ENCODE assay signal across 20 cellular contexts in genomic region chr3:184500344-184500923, GRCh38.
DNase-seq lines count a peak whose midpoint lies in the region; ATAC-seq and TF ChIP-seq lines count a peak whose summit lies in the region.
"Had no signal": no experiment of that assay in that cellular context is flagged by ENCODE, and none has a peak within 500 bp of the region (broad histone marks: within the 10 kb centered on the region; RNA-seq: fewer than 3 reads in every experiment).

No MANE protein-coding gene starts in this region.

- H3K27me3 ChIP-seq in GM23338 (ENCODE audit: insufficient read depth) (no peaks in the 10 kb centered on the region), MM.1S (replicated peaks; ENCODE audit: insufficient read depth, low read length) (peaks cover 7% of the 10 kb centered on the region; the same call in 1 of the 2 replicates), osteoblast (ENCODE audit: insufficient read depth, low read length) (peaks cover 15% of the 10 kb centered on the region)

- H3K9ac ChIP-seq in MM.1S (ENCODE audit: low read length): no peak overlapping the region

- ATAC-seq in GM23338 (peak; percentile 97), GM21723 (IDR thresholded peaks at IDR 0.05; ENCODE audit: unreplicated experiment) (no peak), GM21381 (IDR thresholded peaks at IDR 0.05; ENCODE audit: unreplicated experiment) (no peak)
- ATAC-seq: PC-3, Right ventricle myocardium inferior, SK-N-SH treated with all-trans-retinoic acid at 6 μM for 48 hours had no signal

- TF ChIP-seq CTCF in GM23338 (conservative IDR thresholded peaks at IDR 0.05; ENCODE audit: low read depth in 2 of 2) (no peak), MM.1S (IDR thresholded peaks at IDR 0.05; ENCODE audit: low read length) (no peak), endothelial cell (IDR thresholded peaks at IDR 0.05; ENCODE audit: unreplicated experiment) (no peak), osteoblast (IDR thresholded peaks at IDR 0.05; ENCODE audit: extremely low read depth, low read depth, low read length) (no peak)

- no peaks in the 10 kb centered on the region for H3K79me2 ChIP-seq in GM23338 (replicated peaks; ENCODE audit: insufficient read depth)
- no peaks in the 10 kb centered on the region for H3K79me2 ChIP-seq in MM.1S (ENCODE audit: low read length)
- H3K79me2 ChIP-seq in osteoblast (ENCODE audit: insufficient read depth, low read length): no peaks in the 10 kb centered on the region

- H4K20me1 ChIP-seq in GM23338 (replicated peaks; ENCODE audit: insufficient read depth) (no peaks in the 10 kb centered on the region), MM.1S (ENCODE audit: insufficient read depth, low read length) (no peaks in the 10 kb centered on the region), osteoblast (ENCODE audit: insufficient read depth, low read length) (no peaks in the 10 kb centered on the region)

- H3K36me3 Mint-ChIP-seq in GM23338 (ENCODE audit: low read depth) (peaks cover 7% of the 10 kb centered on the region), endothelial cell (ENCODE audit: low read depth, unreplicated experiment) (peaks cover 13% of the 10 kb centered on the region)
- H3K36me3 Mint-ChIP-seq: IgD-negative memory B cell had no signal

- H3K4me1 Mint-ChIP-seq in GM23338 (peaks cover 11% of the 10 kb centered on the region), endothelial cell (ENCODE audit: unreplicated experiment) (peaks cover 8% of the 10 kb centered on the region)

- no peaks in the 10 kb centered on the region for H3K36me3 ChIP-seq in GM23338 (ENCODE audit: insufficient read depth)
- H3K36me3 ChIP-seq in MM.1S (replicated peaks; ENCODE audit: insufficient read depth, low read length): no peaks in the 10 kb centered on the region
- H3K36me3 ChIP-seq in osteoblast (ENCODE audit: insufficient read depth, low read length): no peaks in the 10 kb centered on the region
- H3K36me3 ChIP-seq: HAP-1 had no signal

- H3K4me1 ChIP-seq in GM23338 (ENCODE audit: insufficient read depth): 0 out of 2 replicates have a peak, but pooled peaks cover 4% of the 10 kb centered on the region
- H3K4me1 ChIP-seq in MM.1S (ENCODE audit: low read length): no peaks in the 10 kb centered on the region
- H3K4me1 ChIP-seq in osteoblast (ENCODE audit: insufficient read depth, low read length): no peaks in the 10 kb centered on the region
- H3K4me1 ChIP-seq: HAP-1 had no signal

- no peak overlapping the region for H3K4me2 ChIP-seq in GM23338
- H3K4me2 ChIP-seq in MM.1S (ENCODE audit: low read depth, low read length): no peak overlapping the region
- no peak overlapping the region for H3K4me2 ChIP-seq in osteoblast (ENCODE audit: insufficient read depth, low read length)

- DNase-seq in GM23338 (ENCODE audit: low spot score): peak; percentile 60
- DNase-seq in MM.1S: peak; percentile 19
- DNase-seq in endothelial cell (ENCODE audit: low spot score): no peak
- DNase-seq in osteoblast (ENCODE audit: insufficient read length, low spot score, missing footprints): peak; percentile 61
- no peak for DNase-seq in effector CD8-positive, alpha-beta T cell (lab: John Stamatoyannopoulos, UW)
- DNase-seq: Caco-2, DND-41, GF-D8, NCI-H1048, NCI-H1694, NCI-H446 treated with DMSO at 0.1 percent for 48 hours, NCI-H748 treated with DMSO at 0.1 percent for 48 hours, PC-3 had no signal

- H3K9me3 ChIP-seq in MM.1S (replicated peaks; ENCODE audit: insufficient read depth, low read length): no peaks in the 10 kb centered on the region
- no peaks in the 10 kb centered on the region for H3K9me3 ChIP-seq in osteoblast (ENCODE audit: low read depth, low read length)

- H3K27ac Mint-ChIP-seq in GM23338 (peak overlapping the region; percentile 55; the same call in 1 of the 2 replicates), endothelial cell (ENCODE audit: unreplicated experiment) (no peak overlapping the region)
- H3K27ac Mint-ChIP-seq: IgD-negative memory B cell; T-helper 1 cell treated with Interleukin-12 subunit alpha and Interleukin-12 subunit beta and Interleukin-4 antibody, amounts not matched to agents 30 μg/mL and 1 μg/mL, for 36 hours had no signal

- H2AFZ ChIP-seq in GM23338 (0 out of 2 replicates have a peak overlapping the region, but pooled peaks have one; percentile 2), MM.1S (ENCODE audit: low read length) (no peak overlapping the region), osteoblast (ENCODE audit: low read length) (no peak overlapping the region)

- H3K27me3 Mint-ChIP-seq in GM23338 (ENCODE audit: insufficient read depth, low read depth, poor library complexity): no peaks in the 10 kb centered on the region
- H3K27me3 Mint-ChIP-seq in endothelial cell (ENCODE audit: unreplicated experiment): peaks cover 4% of the 10 kb centered on the region

- no peaks in the 10 kb centered on the region for H3K9me2 ChIP-seq in GM23338 (ENCODE audit: insufficient read depth)
- H3K9me2 ChIP-seq in MM.1S (replicated peaks; ENCODE audit: insufficient read depth, low read length): no peaks in the 10 kb centered on the region

- H3K4me3 Mint-ChIP-seq in GM23338: no peak overlapping the region
- H3K4me3 Mint-ChIP-seq in endothelial cell (ENCODE audit: unreplicated experiment): peak overlapping the region; percentile 49
- H3K4me3 Mint-ChIP-seq: T-helper 1 cell treated with Interleukin-12 subunit alpha and Interleukin-12 subunit beta and Interleukin-4 antibody, amounts not matched to agents 30 μg/mL and 1 μg/mL, for 36 hours had no signal

- H3K27ac ChIP-seq in GM23338 (ENCODE audit: low read depth) (no peak overlapping the region), MM.1S (ENCODE audit: low read length) (no peak overlapping the region), osteoblast (ENCODE audit: low read depth, low read length) (no peak overlapping the region)

- H3K4me3 ChIP-seq in GM23338: no peak overlapping the region
- H3K4me3 ChIP-seq in MM.1S (ENCODE audit: low read length): no peak overlapping the region
- H3K4me3 ChIP-seq in osteoblast (ENCODE audit: insufficient read depth, low read length): no peak overlapping the region
- H3K4me3 ChIP-seq: HAP-1 had no signal

- H3K9me3 Mint-ChIP-seq in GM23338 (peaks cover 21% of the 10 kb centered on the region), endothelial cell (ENCODE audit: unreplicated experiment) (no peaks in the 10 kb centered on the region)

- H3F3A ChIP-seq in GM23338 (replicated peaks; ENCODE audit: low read depth) (no peaks in the 10 kb centered on the region), MM.1S (ENCODE audit: insufficient read depth, low read length) (no peaks in the 10 kb centered on the region)

TF ChIP-seq in GM23338, 12 proteins besides CTCF, POLR2A, EP300 and RAD21 (continues in another document):
- TF ChIP-seq EZH2 (IDR thresholded peaks at IDR 0.05; ENCODE audit: low read depth, unreplicated experiment) (no peak), POLR2AphosphoS5 (IDR thresholded peaks at IDR 0.05; ENCODE audit: low read depth) (no peak), REST (IDR thresholded peaks at IDR 0.05; ENCODE audit: unreplicated experiment) (no peak), ETS1 (IDR thresholded peaks at IDR 0.05) (no peak), STAT1 (IDR thresholded peaks at IDR 0.05; ENCODE audit: unreplicated experiment) (no peak)

Comparison
In these comparisons a context has a peak if more than half of its experiments do, and no peak if none do; other contexts are left out.
1. DNase-seq: peak in GM23338 (single experiment), MM.1S (single experiment) and osteoblast (single experiment); none in endothelial cell (single experiment) and effector CD8-positive, alpha-beta T cell (single experiment).